ENCODE assay signal across 9 cellular contexts in genomic region chr4:78774395-78774794, GRCh38. TPM values are rescaled to one million over a fixed set of nuclear protein-coding genes. Genes with fewer than 3 reads are reported as not detected.
DNase-seq lines count a peak whose midpoint lies in the region; ATAC-seq and TF ChIP-seq lines count a peak whose summit lies in the region.
"Had no signal": no experiment of that assay in that cellular context is flagged by ENCODE, and none has a peak within 500 bp of the region (broad histone marks: within the 10 kb centered on the region; RNA-seq: fewer than 3 reads in every experiment).

No MANE protein-coding gene starts in this region.

- no peak for ATAC-seq in DND-41 (ENCODE audit: insufficient read depth, low read depth)
- ATAC-seq in HG03378 (IDR thresholded peaks at IDR 0.05; ENCODE audit: unreplicated experiment) = peak; percentile 25
- no peak for ATAC-seq in GM21390 (IDR thresholded peaks at IDR 0.05; ENCODE audit: unreplicated experiment)

- H3K9ac ChIP-seq in DND-41 (ENCODE audit: low read depth, low read length) (no peak overlapping the region), neuronal stem cell (ENCODE audit: low read depth, low read length, poor library complexity) (no peak overlapping the region)

- peaks cover 47% of the 10 kb centered on the region for H3K4me1 Mint-ChIP-seq in activated naive CD8-positive, alpha-beta T cell treated with anti-CD3 and anti-CD28 coated beads for 36 hours

- H3K79me2 ChIP-seq in DND-41 (ENCODE audit: insufficient read depth, low read length) = peaks cover 29% of the 10 kb centered on the region

- H2AFZ ChIP-seq in DND-41 (ENCODE audit: low read depth, low read length) = no peak overlapping the region
- H2AFZ ChIP-seq in neuronal stem cell (ENCODE audit: low read length) = peak overlapping the region; percentile 87

- H3K27ac Mint-ChIP-seq in activated naive CD8-positive, alpha-beta T cell treated with anti-CD3 and anti-CD28 coated beads for 36 hours = peak overlapping the region; percentile 96

- no peaks in the 10 kb centered on the region for H3K36me3 ChIP-seq in DND-41 (ENCODE audit: insufficient read depth, low read length)
- H3K36me3 ChIP-seq in neuronal stem cell (replicated peaks in 1 of 2; ENCODE audit: control insufficient read depth in 2 of 2, insufficient read depth in 2 of 2, low read length in 2 of 2) = no peaks in the 10 kb centered on the region
- no peaks in the 10 kb centered on the region for H3K36me3 ChIP-seq in HAP-1 (replicated peaks)

- in situ Hi-C loops in HAP-1 (cut with MboI; ENCODE audit: low sequenced_read_pairs) = no loop called here

- H3K79me1 ChIP-seq in neuronal stem cell (ENCODE audit: low read depth, low read length) = no peaks in the 10 kb centered on the region

- H3K27me3 ChIP-seq in DND-41 (ENCODE audit: insufficient read depth, low read length, poor library complexity) (no peaks in the 10 kb centered on the region), neuronal stem cell (ENCODE audit: control insufficient read depth in 3 of 3, insufficient read depth in 3 of 3, low read depth in 1 of 3, low read length in 3 of 3) (no peaks in the 10 kb centered on the region), HAP-1 (ENCODE audit: low read depth) (no peaks in the 10 kb centered on the region)

- no peaks in the 10 kb centered on the region; the same call in 1 of the 2 replicates for H4K20me1 ChIP-seq in DND-41 (ENCODE audit: insufficient read depth, low read length)

- no peak overlapping the region for H3K18ac ChIP-seq in neuronal stem cell (ENCODE audit: low read length)

- H3K14ac ChIP-seq in neuronal stem cell (ENCODE audit: low read length) = no peak overlapping the region

- H4K8ac ChIP-seq in neuronal stem cell (ENCODE audit: low read depth, low read length) = no peak overlapping the region

- H3K4me2 ChIP-seq in DND-41 (ENCODE audit: insufficient read depth, low read length) (peak overlapping the region; percentile 78; the same call in 1 of the 2 replicates), neuronal stem cell (ENCODE audit: insufficient read depth, low read length, poor library complexity, severe bottlenecking) (no peak overlapping the region)

- no peak overlapping the region for H3K4me3 Mint-ChIP-seq in activated naive CD8-positive, alpha-beta T cell treated with anti-CD3 and anti-CD28 coated beads for 36 hours

- no peak overlapping the region for H3K4ac ChIP-seq in neuronal stem cell (ENCODE audit: low read length)

- no peak overlapping the region for H2BK12ac ChIP-seq in neuronal stem cell (ENCODE audit: low read length)

- H2BK120ac ChIP-seq in neuronal stem cell (ENCODE audit: low read depth, low read length) = no peak overlapping the region

- H3K4me1 ChIP-seq in DND-41 (ENCODE audit: insufficient read depth, low read length) (peaks cover 38% of the 10 kb centered on the region), neuronal stem cell (ENCODE audit: control insufficient read depth in 2 of 2, insufficient read depth in 1 of 2, low read depth in 1 of 2, low read length in 2 of 2) (peaks cover 3 to 7% of the 10 kb centered on the region in 2 donors), HAP-1 (peaks cover 25% of the 10 kb centered on the region)

- no peak for TF ChIP-seq CTCF in DND-41 (IDR thresholded peaks at IDR 0.05; ENCODE audit: borderline replicate concordance, extremely low read depth, low read length, poor library complexity, severe bottlenecking)

- H2AK5ac ChIP-seq in neuronal stem cell (ENCODE audit: low read depth, low read length) = no peak overlapping the region

- H2BK5ac ChIP-seq in neuronal stem cell (ENCODE audit: low read length) = no peak overlapping the region

- WGBS in neuronal stem cell (ENCODE audit: extremely low coverage in 2 of 2, insufficient read length in 2 of 2, insufficient replicate concordance in 1 of 2), 2 donors = no CpG with 5 or more reads among the region's 2 CpGs

- no peak overlapping the region for H3K4me3 ChIP-seq in DND-41 (ENCODE audit: low read depth in 1 of 2, low read length in 2 of 2)
- H3K4me3 ChIP-seq in neuronal stem cell (ENCODE audit: low read length in 2 of 2) = no peak overlapping the region
- H3K4me3 ChIP-seq in HAP-1 = no peak overlapping the region

- H3K27ac ChIP-seq in DND-41 (ENCODE audit: low read length) (no peak overlapping the region), neuronal stem cell (replicated peaks; ENCODE audit: low read length) (no peak overlapping the region)

- no peaks in the 10 kb centered on the region for H3K9me3 Mint-ChIP-seq in activated naive CD8-positive, alpha-beta T cell treated with anti-CD3 and anti-CD28 coated beads for 36 hours

- no peaks in the 10 kb centered on the region for H3K36me3 Mint-ChIP-seq in activated naive CD8-positive, alpha-beta T cell treated with anti-CD3 and anti-CD28 coated beads for 36 hours

- DNase-seq in DND-41 = no peak
- no peak for DNase-seq in activated naive CD8-positive, alpha-beta T cell treated with anti-CD3 and anti-CD28 coated beads for 36 hours
- no peak for DNase-seq in neuronal stem cell (ENCODE audit: low spot score)
- DNase-seq in NCI-H1694 treated with DMSO at 0.1 percent for 48 hours (lab: John Stamatoyannopoulos, UW) = no peak
- DNase-seq in HAP-1 (ENCODE audit: low spot score in 2 of 2) = no peak
- no peak for DNase-seq in stimulated activated CD4-positive, alpha-beta T cell treated with anti-CD3 and anti-CD28 coated beads, Interleukin-4, amount 100 ng/mL, for 4 hours
- DNase-seq: nucleus accumbens had no signal

- no peaks in the 10 kb centered on the region for H3K27me3 Mint-ChIP-seq in activated naive CD8-positive, alpha-beta T cell treated with anti-CD3 and anti-CD28 coated beads for 36 hours

- H3K9me3 ChIP-seq in DND-41 (ENCODE audit: insufficient read depth, low read length, severe bottlenecking) (no peaks in the 10 kb centered on the region), neuronal stem cell (replicated peaks in 1 of 2; ENCODE audit: control insufficient read depth in 2 of 2, insufficient read depth in 1 of 2, low read depth in 1 of 2, low read length in 2 of 2) (no peaks in the 10 kb centered on the region), HAP-1 (no peaks in the 10 kb centered on the region)

- H2BK15ac ChIP-seq in neuronal stem cell (ENCODE audit: low read length) = no peak overlapping the region

- no peak overlapping the region for H4K91ac ChIP-seq in neuronal stem cell (ENCODE audit: low read depth, low read length, poor library complexity)

- H3K23ac ChIP-seq in neuronal stem cell (ENCODE audit: low read depth, low read length, poor library complexity) = no peak overlapping the region

RNA-seq across cellular contexts. Expression of gene BMP2K, which starts 1.8 kb away (rescaled TPM):
- total RNA-seq in activated naive CD8-positive, alpha-beta T cell treated with anti-CD3 and anti-CD28 coated beads for 36 hours = 10 to 100 TPM; 18.1 to 19.3 TPM
- 23.7 TPM for polyA plus RNA-seq in neuronal stem cell (2013, experiment 1 of 2)
- 24.1 TPM for polyA plus RNA-seq in neuronal stem cell (2013, experiment 2 of 2)
